2 cellular contexts compared by ENCODE assay signal in the genomic region with DNA sequence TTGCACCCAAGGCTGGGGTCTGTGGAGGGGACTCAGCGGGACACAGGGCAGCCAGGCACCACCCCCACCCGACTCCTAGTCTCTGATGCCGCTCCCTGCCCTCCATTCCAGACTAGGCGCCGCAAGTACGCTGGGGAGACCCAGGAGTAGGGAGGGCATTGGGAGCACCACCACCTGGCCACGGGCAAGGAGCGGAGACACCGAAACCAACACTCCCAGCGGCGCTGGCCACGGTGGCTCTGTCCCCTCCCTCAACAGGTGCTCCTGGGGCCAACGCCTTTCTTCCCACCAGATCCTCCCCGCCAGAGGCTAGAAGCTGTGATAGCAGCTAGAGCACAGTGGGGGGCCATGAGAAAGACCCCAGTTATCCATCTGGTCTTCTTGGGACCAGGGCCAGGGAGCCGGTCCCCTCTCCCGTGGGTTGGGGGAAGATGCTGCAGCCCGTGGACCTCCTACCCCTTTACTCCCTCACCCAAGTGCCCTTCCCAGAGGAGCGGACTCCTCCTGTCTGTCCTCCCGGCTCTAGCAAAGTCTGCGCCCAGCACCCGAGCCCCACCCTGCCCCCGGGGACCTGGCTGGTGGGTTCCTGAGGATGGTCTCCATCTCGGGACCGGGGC.
TF ChIP-seq lines count a peak whose summit lies in the region.

No MANE protein-coding gene starts in this region.

TF ChIP-seq in SK-N-SH, 30 proteins besides CTCF, POLR2A, EP300 and RAD21 (continued from another document):
- TF ChIP-seq FOSL2 (IDR thresholded peaks at IDR 0.05; ENCODE audit: borderline replicate concordance, low read depth): no peak
- no peak for TF ChIP-seq TAF1 (IDR thresholded peaks at IDR 0.05; ENCODE audit: borderline replicate concordance, low read depth, low read length)
- no peak for TF ChIP-seq RCOR1 (IDR thresholded peaks at IDR 0.05; ENCODE audit: low read length)
TF ChIP-seq in SK-N-SH: peak in this region for 0.

TF ChIP-seq in SK-N-SH treated with all-trans-retinoic acid at 6 μM for 48 hours, 23 proteins besides CTCF, POLR2A, EP300 and RAD21 (continued from another document):
- TF ChIP-seq, protein P1, sequence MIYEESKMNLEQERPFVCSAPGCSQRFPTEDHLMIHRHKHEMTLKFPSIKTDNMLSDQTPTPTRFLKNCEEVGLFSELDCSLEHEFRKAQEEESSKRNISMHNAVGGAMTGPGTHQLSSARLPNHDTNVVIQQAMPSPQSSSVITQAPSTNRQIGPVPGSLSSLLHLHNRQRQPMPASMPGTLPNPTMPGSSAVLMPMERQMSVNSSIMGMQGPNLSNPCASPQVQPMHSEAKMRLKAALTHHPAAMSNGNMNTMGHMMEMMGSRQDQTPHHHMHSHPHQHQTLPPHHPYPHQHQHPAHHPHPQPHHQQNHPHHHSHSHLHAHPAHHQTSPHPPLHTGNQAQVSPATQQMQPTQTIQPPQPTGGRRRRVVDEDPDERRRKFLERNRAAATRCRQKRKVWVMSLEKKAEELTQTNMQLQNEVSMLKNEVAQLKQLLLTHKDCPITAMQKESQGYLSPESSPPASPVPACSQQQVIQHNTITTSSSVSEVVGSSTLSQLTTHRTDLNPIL (CRISPR knock-in tag; IDR thresholded peaks at IDR 0.05; ENCODE audit: low read depth): no peak
- TF ChIP-seq ZC3H10 (CRISPR knock-in tag; IDR thresholded peaks at IDR 0.05) (no peak), RARB (CRISPR knock-in tag; IDR thresholded peaks at IDR 0.05) (no peak), TCF4 (CRISPR knock-in tag; IDR thresholded peaks at IDR 0.05; ENCODE audit: borderline replicate concordance) (no peak), TOX (CRISPR knock-in tag; IDR thresholded peaks at IDR 0.05; ENCODE audit: borderline replicate concordance) (no peak), OSR1 (CRISPR knock-in tag; IDR thresholded peaks at IDR 0.05) (no peak), SNAI2 (CRISPR knock-in tag; IDR thresholded peaks at IDR 0.05) (no peak), CSDC2 (CRISPR knock-in tag; IDR thresholded peaks at IDR 0.05) (no peak), ISL1 (CRISPR knock-in tag; IDR thresholded peaks at IDR 0.05) (no peak), ZFP3 (CRISPR knock-in tag; IDR thresholded peaks at IDR 0.05) (no peak), PPARA (CRISPR knock-in tag; IDR thresholded peaks at IDR 0.05; ENCODE audit: borderline replicate concordance) (no peak)
- TF ChIP-seq, protein P2, sequence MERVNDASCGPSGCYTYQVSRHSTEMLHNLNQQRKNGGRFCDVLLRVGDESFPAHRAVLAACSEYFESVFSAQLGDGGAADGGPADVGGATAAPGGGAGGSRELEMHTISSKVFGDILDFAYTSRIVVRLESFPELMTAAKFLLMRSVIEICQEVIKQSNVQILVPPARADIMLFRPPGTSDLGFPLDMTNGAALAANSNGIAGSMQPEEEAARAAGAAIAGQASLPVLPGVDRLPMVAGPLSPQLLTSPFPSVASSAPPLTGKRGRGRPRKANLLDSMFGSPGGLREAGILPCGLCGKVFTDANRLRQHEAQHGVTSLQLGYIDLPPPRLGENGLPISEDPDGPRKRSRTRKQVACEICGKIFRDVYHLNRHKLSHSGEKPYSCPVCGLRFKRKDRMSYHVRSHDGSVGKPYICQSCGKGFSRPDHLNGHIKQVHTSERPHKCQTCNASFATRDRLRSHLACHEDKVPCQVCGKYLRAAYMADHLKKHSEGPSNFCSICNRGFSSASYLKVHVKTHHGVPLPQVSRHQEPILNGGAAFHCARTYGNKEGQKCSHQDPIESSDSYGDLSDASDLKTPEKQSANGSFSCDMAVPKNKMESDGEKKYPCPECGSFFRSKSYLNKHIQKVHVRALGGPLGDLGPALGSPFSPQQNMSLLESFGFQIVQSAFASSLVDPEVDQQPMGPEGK (CRISPR knock-in tag; IDR thresholded peaks at IDR 0.05; ENCODE audit: borderline replicate concordance): no peak
- TF ChIP-seq, protein P3, sequence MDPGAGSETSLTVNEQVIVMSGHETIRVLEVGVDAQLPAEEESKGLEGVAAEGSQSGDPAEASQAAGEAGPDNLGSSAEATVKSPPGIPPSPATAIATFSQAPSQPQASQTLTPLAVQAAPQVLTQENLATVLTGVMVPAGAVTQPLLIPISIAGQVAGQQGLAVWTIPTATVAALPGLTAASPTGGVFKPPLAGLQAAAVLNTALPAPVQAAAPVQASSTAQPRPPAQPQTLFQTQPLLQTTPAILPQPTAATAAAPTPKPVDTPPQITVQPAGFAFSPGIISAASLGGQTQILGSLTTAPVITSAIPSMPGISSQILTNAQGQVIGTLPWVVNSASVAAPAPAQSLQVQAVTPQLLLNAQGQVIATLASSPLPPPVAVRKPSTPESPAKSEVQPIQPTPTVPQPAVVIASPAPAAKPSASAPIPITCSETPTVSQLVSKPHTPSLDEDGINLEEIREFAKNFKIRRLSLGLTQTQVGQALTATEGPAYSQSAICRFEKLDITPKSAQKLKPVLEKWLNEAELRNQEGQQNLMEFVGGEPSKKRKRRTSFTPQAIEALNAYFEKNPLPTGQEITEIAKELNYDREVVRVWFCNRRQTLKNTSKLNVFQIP (CRISPR knock-in tag; IDR thresholded peaks at IDR 0.05; ENCODE audit: borderline replicate concordance, low read depth): no peak
- TF ChIP-seq, protein P4, sequence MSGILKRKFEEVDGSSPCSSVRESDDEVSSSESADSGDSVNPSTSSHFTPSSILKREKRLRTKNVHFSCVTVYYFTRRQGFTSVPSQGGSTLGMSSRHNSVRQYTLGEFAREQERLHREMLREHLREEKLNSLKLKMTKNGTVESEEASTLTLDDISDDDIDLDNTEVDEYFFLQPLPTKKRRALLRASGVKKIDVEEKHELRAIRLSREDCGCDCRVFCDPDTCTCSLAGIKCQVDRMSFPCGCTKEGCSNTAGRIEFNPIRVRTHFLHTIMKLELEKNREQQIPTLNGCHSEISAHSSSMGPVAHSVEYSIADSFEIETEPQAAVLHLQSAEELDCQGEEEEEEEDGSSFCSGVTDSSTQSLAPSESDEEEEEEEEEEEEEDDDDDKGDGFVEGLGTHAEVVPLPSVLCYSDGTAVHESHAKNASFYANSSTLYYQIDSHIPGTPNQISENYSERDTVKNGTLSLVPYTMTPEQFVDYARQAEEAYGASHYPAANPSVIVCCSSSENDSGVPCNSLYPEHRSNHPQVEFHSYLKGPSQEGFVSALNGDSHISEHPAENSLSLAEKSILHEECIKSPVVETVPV (CRISPR knock-in tag; IDR thresholded peaks at IDR 0.05): no peak
TF ChIP-seq in SK-N-SH treated with all-trans-retinoic acid at 6 μM for 48 hours: peak in this region for 0.
